Comparison of ENCODE assay signal across 13 cellular contexts in the genomic region with DNA sequence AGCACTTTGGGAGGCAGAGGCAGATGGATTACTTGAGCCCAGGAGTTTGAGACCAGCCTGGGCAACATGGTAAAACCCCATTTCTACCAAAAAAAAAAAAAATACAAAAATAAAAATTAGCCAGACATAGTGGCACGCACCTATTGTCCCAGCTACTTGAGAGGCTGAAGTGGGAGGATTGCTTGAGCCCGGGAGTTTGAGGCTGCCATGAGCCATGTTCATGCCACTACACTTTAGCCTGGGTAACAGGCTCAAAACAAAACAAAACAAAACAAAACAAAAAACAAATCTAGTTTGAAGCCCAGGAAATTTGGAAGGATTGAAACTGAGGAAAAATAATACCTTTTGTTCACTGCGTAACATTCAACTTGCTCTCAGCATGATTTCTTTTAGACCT. TPM values are rescaled to one million over a fixed set of nuclear protein-coding genes. Genes with fewer than 3 reads are reported as not detected.
DNase-seq lines count a peak whose midpoint lies in the region; ATAC-seq, FAIRE-seq and TF ChIP-seq lines count a peak whose summit lies in the region.
"Had no signal": no experiment of that assay in that cellular context is flagged by ENCODE, and none has a peak within 500 bp of the region (broad histone marks: within the 10 kb centered on the region; RNA-seq: fewer than 3 reads in every experiment).

No MANE protein-coding gene starts in this region.

- in situ Hi-C loops in GM12878 (cut with MboI): no loop called here

- peak overlapping the region; percentile 69 for H3K27ac Mint-ChIP-seq in stimulated activated naive CD8-positive, alpha-beta T cell treated with anti-CD3 and anti-CD28 coated beads, Interleukin-15, Interleukin-2, amounts not matched to agents 100 ng/mL and 50 ng/mL, for 24 hours
- no peak overlapping the region for H3K27ac Mint-ChIP-seq in stimulated activated naive CD8-positive, alpha-beta T cell treated with anti-CD3 and anti-CD28 coated beads, Interleukin-15, amount 100 ng/mL, for 72 hours
- peak overlapping the region in 2 of 9 donors; percentile 15 to 50 for H3K27ac Mint-ChIP-seq in naive thymus-derived CD4-positive, alpha-beta T cell

- no peak for TF ChIP-seq EP300 in GM12878 (IDR thresholded peaks at IDR 0.05; ENCODE audit: borderline replicate concordance in 1 of 2, control insufficient read depth in 1 of 2, low read depth in 2 of 2, low read length in 2 of 2)

- H3K9me3 ChIP-seq in GM12878 (replicated peaks; ENCODE audit: control insufficient read depth, insufficient read depth, low read length): no peaks in the 10 kb centered on the region
- H3K9me3 ChIP-seq in naive thymus-derived CD4-positive, alpha-beta T cell (ENCODE audit: control insufficient read depth in 2 of 3, low read length in 3 of 3): no peaks in the 10 kb centered on the region

- peaks cover 85% of the 10 kb centered on the region for H3K4me1 Mint-ChIP-seq in stimulated activated naive CD8-positive, alpha-beta T cell treated with anti-CD3 and anti-CD28 coated beads, Interleukin-15, Interleukin-2, amounts not matched to agents 100 ng/mL and 50 ng/mL, for 24 hours (ENCODE audit: low read depth)
- peaks cover 78% of the 10 kb centered on the region for H3K4me1 Mint-ChIP-seq in stimulated activated naive CD8-positive, alpha-beta T cell treated with anti-CD3 and anti-CD28 coated beads, Interleukin-15, amount 100 ng/mL, for 72 hours
- H3K4me1 Mint-ChIP-seq in naive thymus-derived CD4-positive, alpha-beta T cell: peaks cover 55 to 98% (median 83%) of the 10 kb centered on the region in 7 donors

- H2AFZ ChIP-seq in GM12878 (ENCODE audit: control insufficient read depth, low read depth, low read length): no peak overlapping the region

- POLR2A ChIA-PET in GM12878 (lab: Charles Lee): interaction anchor here (1.4 kb wide), 1 partner anchor 10 kb away, joined by 8 read pairs; no protein-coding TSS in a partner anchor
- POLR2A ChIA-PET in naive thymus-derived CD4-positive, alpha-beta T cell (lab: Charles Lee): interaction anchor here (1.8 kb wide), 1 partner anchor 16 kb away, joined by 7 read pairs; a partner anchor contains a TSS

- H3K36me3 Mint-ChIP-seq in stimulated activated naive CD8-positive, alpha-beta T cell treated with anti-CD3 and anti-CD28 coated beads, Interleukin-15, Interleukin-2, amounts not matched to agents 100 ng/mL and 50 ng/mL, for 24 hours (ENCODE audit: low read depth): peaks cover 4% of the 10 kb centered on the region
- H3K36me3 Mint-ChIP-seq in naive thymus-derived CD4-positive, alpha-beta T cell: peaks cover 0 to 13% (median 3%) of the 10 kb centered on the region in 5 donors

- CTCF ChIA-PET in GM12878 (lab: Yijun Ruan, JAX): interaction anchor here (1.1 to 2.9 kb wide), 7 partner anchors 10 to 293 kb away, joined by 3 to 13 read pairs (median 4); no protein-coding TSS in a partner anchor
- CTCF ChIA-PET in naive thymus-derived CD4-positive, alpha-beta T cell (lab: Charles Lee): interaction anchor here (0.7 to 1.1 kb wide), 2 partner anchors 42 to 317 kb away, joined by 3 to 4 read pairs; no protein-coding TSS in a partner anchor

- no peak for ATAC-seq in stimulated activated naive CD8-positive, alpha-beta T cell treated with anti-CD3 and anti-CD28 coated beads, Interleukin-15, amount 100 ng/mL, for 72 hours
- ATAC-seq in GM12878 (no peak), HG03342 (IDR thresholded peaks at IDR 0.05; ENCODE audit: unreplicated experiment) (no peak), GM18520 (IDR thresholded peaks at IDR 0.05; ENCODE audit: unreplicated experiment) (no peak)
- no peak for ATAC-seq in naive thymus-derived CD4-positive, alpha-beta T cell

- peaks cover 87% of the 10 kb centered on the region for H3K79me2 ChIP-seq in GM12878 (ENCODE audit: control insufficient read depth, insufficient read depth, low read length)

- no peaks in the 10 kb centered on the region for H3K27me3 ChIP-seq in GM12878 (replicated peaks in 1 of 2; ENCODE audit: control insufficient read depth in 2 of 2, insufficient read depth in 2 of 2, low read length in 1 of 2)
- no peaks in the 10 kb centered on the region for H3K27me3 ChIP-seq in naive thymus-derived CD4-positive, alpha-beta T cell (ENCODE audit: control insufficient read depth in 2 of 2, insufficient read depth in 2 of 2, low read length in 2 of 2)

- no peaks in the 10 kb centered on the region for H4K20me1 ChIP-seq in GM12878 (ENCODE audit: control insufficient read depth, insufficient read depth)

- H3K9ac ChIP-seq in GM12878 (ENCODE audit: control insufficient read depth, insufficient read depth, low read length): no peak overlapping the region

- no peaks in the 10 kb centered on the region; a peak in 1 of 4 replicates for H3K36me3 ChIP-seq in GM12878 (ENCODE audit: control insufficient read depth in 2 of 2, insufficient read depth in 2 of 2, low read length in 1 of 2)
- no peaks in the 10 kb centered on the region for H3K36me3 ChIP-seq in naive thymus-derived CD4-positive, alpha-beta T cell (ENCODE audit: control insufficient read depth in 2 of 3, insufficient read depth in 3 of 3, low read length in 3 of 3)

- no peaks in the 10 kb centered on the region for H3K27me3 Mint-ChIP-seq in stimulated activated naive CD8-positive, alpha-beta T cell treated with anti-CD3 and anti-CD28 coated beads, Interleukin-15, Interleukin-2, amounts not matched to agents 100 ng/mL and 50 ng/mL, for 24 hours
- no peaks in the 10 kb centered on the region for H3K27me3 Mint-ChIP-seq in stimulated activated naive CD8-positive, alpha-beta T cell treated with anti-CD3 and anti-CD28 coated beads, Interleukin-15, amount 100 ng/mL, for 72 hours
- no peaks in the 10 kb centered on the region for H3K27me3 Mint-ChIP-seq in naive thymus-derived CD4-positive, alpha-beta T cell

- SMC1A ChIA-PET in GM12878 (lab: Charles Lee; ENCODE audit: uncharacterized antibody, unreplicated experiment): interaction anchor here (1.5 to 6.5 kb wide), 2 partner anchors 8 to 38 kb away, joined by 4 to 44 read pairs; no protein-coding TSS in a partner anchor

- peak overlapping the region; percentile 46; the same call in 1 of the 2 replicates for H3K4me2 ChIP-seq in GM12878 (ENCODE audit: control insufficient read depth, insufficient read depth)

- no peak for FAIRE-seq in GM12878 (lab: Jason Lieb, UNC)

- BruUV-seq in GM12878 (replicated peaks; lab: Mats Ljungman, UMichigan): no TSS peak

- TF ChIP-seq CTCF in GM12878 (IDR thresholded peaks at IDR 0.05 in 2 of 3, conservative IDR thresholded peaks at IDR 0.05 in 1 of 3; ENCODE audit: control insufficient read depth in 2 of 3, extremely low read depth in 1 of 3, insufficient read depth in 1 of 3, low read depth in 3 of 3, low read length in 3 of 3): no peak

- H3K27ac ChIP-seq in GM12878 (ENCODE audit: control insufficient read depth, insufficient read depth): no peak overlapping the region
- H3K27ac ChIP-seq in naive thymus-derived CD4-positive, alpha-beta T cell (ENCODE audit: low read depth, low read length): no peak overlapping the region

- TF ChIP-seq POLR2A in GM12878 (IDR thresholded peaks at IDR 0.05; ENCODE audit: low read depth, low read length): no peak

- RAD21 ChIA-PET in GM12878 (lab: Charles Lee; ENCODE audit: unreplicated experiment): interaction anchor here (1.5 kb wide), 1 partner anchor 16 kb away, joined by 3 read pairs; no protein-coding TSS in a partner anchor

- no peak for DNase-seq in stimulated activated naive CD8-positive, alpha-beta T cell treated with anti-CD3 and anti-CD28 coated beads, Interleukin-15, amount 100 ng/mL, for 72 hours
- DNase-seq in GM12878 (ENCODE audit: low read depth, low spot score): no peak
- no peak for DNase-seq in naive thymus-derived CD4-positive, alpha-beta T cell
- no peak for DNase-seq in DMS153 (lab: John Stamatoyannopoulos, UW)
- no peak for DNase-seq in inferior parietal cortex (ENCODE audit: extremely low spot score)
- DNase-seq: activated CD4-positive, alpha-beta T cell treated with anti-CD3 and anti-CD28 coated beads for 1 hour; amygdala; Karpas-422; NCI-H2227 treated with DMSO at 0.1 percent for 48 hours; SHP77 had no signal

- no peak overlapping the region for H3K4me3 ChIP-seq in GM12878
- H3K4me3 ChIP-seq in naive thymus-derived CD4-positive, alpha-beta T cell (ENCODE audit: low read length): no peak overlapping the region

- H3K9me3 Mint-ChIP-seq in stimulated activated naive CD8-positive, alpha-beta T cell treated with anti-CD3 and anti-CD28 coated beads, Interleukin-15, Interleukin-2, amounts not matched to agents 100 ng/mL and 50 ng/mL, for 24 hours: no peaks in the 10 kb centered on the region
- H3K9me3 Mint-ChIP-seq in stimulated activated naive CD8-positive, alpha-beta T cell treated with anti-CD3 and anti-CD28 coated beads, Interleukin-15, amount 100 ng/mL, for 72 hours: no peaks in the 10 kb centered on the region
- H3K9me3 Mint-ChIP-seq in naive thymus-derived CD4-positive, alpha-beta T cell: no peaks in the 10 kb centered on the region

- TF ChIP-seq RAD21 in GM12878 (IDR thresholded peaks at IDR 0.05; ENCODE audit: insufficient read depth, low read depth, low read length): no peak

- intact Hi-C loops in GM12878 (cut with micrococcal nuclease; ENCODE audit: unreplicated experiment): no loop called here
- intact Hi-C loops in naive thymus-derived CD4-positive, alpha-beta T cell (cut with micrococcal nuclease): no loop called here

- WGBS in GM12878 (ENCODE audit: insufficient coverage, insufficient replicate concordance, low lambda C conversion rate, missing lambda C conversion rate): 98% methylated on average over 3 of the region's 3 CpGs

- H3K4me3 Mint-ChIP-seq in stimulated activated naive CD8-positive, alpha-beta T cell treated with anti-CD3 and anti-CD28 coated beads, Interleukin-15, Interleukin-2, amounts not matched to agents 100 ng/mL and 50 ng/mL, for 24 hours: peak overlapping the region; percentile 28
- peak overlapping the region in 1 of 2 donors; percentile 57 for H3K4me3 Mint-ChIP-seq in stimulated activated naive CD8-positive, alpha-beta T cell treated with anti-CD3 and anti-CD28 coated beads, Interleukin-15, amount 100 ng/mL, for 72 hours
- H3K4me3 Mint-ChIP-seq in naive thymus-derived CD4-positive, alpha-beta T cell: peak overlapping the region in 8 of 10 donors; percentile 5 to 68 (median 48)

- H3K4me1 ChIP-seq in GM12878 (ENCODE audit: control insufficient read depth, insufficient read depth, low read length): peaks cover 24% of the 10 kb centered on the region
- H3K4me1 ChIP-seq in naive thymus-derived CD4-positive, alpha-beta T cell (ENCODE audit: control insufficient read depth in 2 of 2, insufficient read depth in 2 of 2, low read length in 2 of 2): peaks cover 21 to 43% of the 10 kb centered on the region in 2 donors

RNA-seq across cellular contexts. Expression of a gene that starts 16.6 kb away (rescaled TPM):
- total RNA-seq in GM12878 (2013; cell fraction: nucleolus; rRNA removed): 39.9 and 41.0 TPM in 2 replicates
- total RNA-seq in GM12878 (2014; rRNA removed) (21.6 and 27.1 TPM in 2 replicates), GM12878 (2014; rRNA removed; fragmentation: Illumina TruSeq; extraction: Trizol) (32.8 and 34.6 TPM in 2 replicates), GM12878 (2021) (32.2 and 32.6 TPM in 2 replicates)
- 7.2 TPM for polyA plus RNA-seq in GM12878 (2011; ENCODE audit: low read depth)
- polyA plus RNA-seq in GM12878 (2011; rRNA removed) (19.4 and 34.8 TPM in 2 replicates), GM12878 (2014; fragmentation: Illumina TruSeq; extraction: Trizol) (23.4 and 24.6 TPM in 2 replicates), GM12878 (2014; fragmentation: Nextera tagmentation; extraction: Ambion mirVana) (1 to 10 TPM; 5.2 to 7.5 TPM), GM12878 (2014; rRNA removed) (16.7 and 20.1 TPM in 2 replicates), GM12878 (2016; fragmentation: Nextera tagmentation; extraction: Ambion mirVana) (10 to 100 TPM; 35.7 to 39.4 TPM)
- 6.3 and 7.8 TPM in 2 replicates for polyA plus RNA-seq in GM12878 (2011; cell fraction: cytosol; rRNA removed)
- polyA plus RNA-seq in GM12878 (2011; cell fraction: nucleus; rRNA removed): 11.2 and 11.4 TPM in 2 replicates
- 10.8 and 13.7 TPM in 2 replicates for polyA plus RNA-seq in GM12878 (2012)
- polyA minus RNA-seq in GM12878 (2011; rRNA and poly(A)+ RNA removed): 11.6 and 17.8 TPM in 2 replicates
- polyA minus RNA-seq in GM12878 (2011; cell fraction: cytosol; rRNA and poly(A)+ RNA removed): 7.9 and 10.6 TPM in 2 replicates
- 8.3 and 20.8 TPM in 2 replicates for polyA minus RNA-seq in GM12878 (2011; cell fraction: nucleus; rRNA and poly(A)+ RNA removed)
- 10 to 100 TPM; 46.5 to 75.9 (median 50.4) TPM for total RNA-seq in naive thymus-derived CD4-positive, alpha-beta T cell
- 10 to 100 TPM; 25.5 to 25.6 TPM for polyA plus RNA-seq in naive thymus-derived CD4-positive, alpha-beta T cell
